ENCODE assay signal across 7 cellular contexts in genomic region chr15:55588070-55588817, GRCh38. TPM values are rescaled to one million over a fixed set of nuclear protein-coding genes. Genes with fewer than 3 reads are reported as not detected.
DNase-seq lines count a peak whose midpoint lies in the region; ATAC-seq and TF ChIP-seq lines count a peak whose summit lies in the region.

Gene PYGO1 (minus strand): TSS chr15:55588345. CDS start chr15:55587883, 462 bp downstream.

- ATAC-seq in HG02678 (IDR thresholded peaks at IDR 0.05; ENCODE audit: unreplicated experiment) = peak; percentile 70

- no peaks in the 10 kb centered on the region for H3K4me1 ChIP-seq in urinary bladder (ENCODE audit: insufficient read depth)

- peak within 1 kb of the TSS; percentile 65 for H3K27ac ChIP-seq in urinary bladder (ENCODE audit: low read depth)

- TF ChIP-seq CTCF in GM12864 (IDR thresholded peaks at IDR 0.05; ENCODE audit: low read depth, low read length, missing control alignments) = no peak

- no peaks in the 10 kb centered on the region for H3K36me3 ChIP-seq in urinary bladder (ENCODE audit: insufficient read depth)

- H3K4me3 ChIP-seq in GM12864 (ENCODE audit: low read depth, low read length) (peak within 1 kb of the TSS; percentile 45), urinary bladder (ENCODE audit: low read depth, low read length) (peak within 1 kb of the TSS; percentile 55)

- DNase-seq in GM12864 (ENCODE audit: low read depth) = no peak
- DNase-seq in NOMO-1 (lab: John Stamatoyannopoulos, UW; ENCODE audit: unreplicated experiment in 2 of 2) = peak; percentile 18 to 57
- DNase-seq in activated naive CD4-positive, alpha-beta T cell treated with anti-CD3 and anti-CD28 coated beads, Interleukin-2, amount 50 U/mL, for 16 hours = peak; percentile 46
- peak; percentile 72 for DNase-seq in glomerular visceral epithelial cell (ENCODE audit: extremely low spot score)
- DNase-seq in occipital lobe (lab: John Stamatoyannopoulos, UW) = peak; percentile 12

- under 1% methylated on average over 107 of the region's 107 CpGs for WGBS in urinary bladder

RNA-seq across cellular contexts. Expression of gene PYGO1, which starts in this region (rescaled TPM):
- total RNA-seq in occipital lobe (44.0 TPM), urinary bladder (40.9 TPM)
- 4.9 TPM for polyA plus RNA-seq in urinary bladder
